21 cellular contexts compared by ENCODE assay signal in the genomic region with DNA sequence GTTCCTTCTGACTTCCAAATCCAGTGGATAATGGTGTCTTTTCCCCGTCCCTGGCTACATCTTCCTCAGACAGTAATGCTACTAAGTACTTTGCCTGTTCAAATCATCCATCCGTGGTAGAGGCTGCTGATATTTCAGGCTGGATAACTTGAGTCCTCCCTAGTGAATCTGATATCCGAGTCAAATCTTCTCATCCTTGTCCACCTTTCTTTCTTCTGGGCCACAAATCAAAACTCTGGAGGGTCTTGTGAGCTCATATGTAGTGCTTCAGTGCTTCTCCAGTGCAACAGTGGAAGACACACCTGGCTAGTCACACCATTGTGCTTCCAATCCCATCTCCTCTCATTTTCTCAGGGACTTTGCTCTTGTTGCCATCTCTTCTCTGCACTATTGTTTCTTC. TPM values are rescaled to one million over a fixed set of nuclear protein-coding genes. Genes with fewer than 3 reads are reported as not detected.
A peak's percentile ranks its signal among the peaks of the same experiment; 100 is the strongest.
DNase-seq lines count a peak whose midpoint lies in the region; ATAC-seq, FAIRE-seq and TF ChIP-seq lines count a peak whose summit lies in the region.
"Had no signal": no experiment of that assay in that cellular context is flagged by ENCODE, and none has a peak within 500 bp of the region (broad histone marks: within the 10 kb centered on the region; RNA-seq: fewer than 3 reads in every experiment).

No MANE protein-coding gene starts in this region.

- H3K27ac ChIP-seq in dorsolateral prefrontal cortex: peak overlapping the region in 42 of 59 donors; percentile 10 to 78 (median 52)
- peak overlapping the region; percentile 8 for H3K27ac ChIP-seq in substantia nigra (ENCODE audit: low read depth, low read length, poor library complexity, severe bottlenecking)
- no peak overlapping the region for H3K27ac ChIP-seq in foreskin keratinocyte
- H3K27ac ChIP-seq in Peyer's patch: no peak overlapping the region

- peak; percentile 55 for FAIRE-seq in bronchial epithelial cell (lab: Jason Lieb, UNC)
- FAIRE-seq: G401.6, GM12892, GM19239 had no signal

- intact Hi-C loops in dorsolateral prefrontal cortex (cut with DNase I): no loop called here
- intact Hi-C loops in mucosa of descending colon (cut with DNase I, micrococcal nuclease): no loop called here

- H3K9me3 ChIP-seq in mucosa of descending colon (no peaks in the 10 kb centered on the region), Peyer's patch (no peaks in the 10 kb centered on the region)

- TF ChIP-seq CTCF in bronchial epithelial cell (IDR thresholded peaks at IDR 0.05; ENCODE audit: insufficient read depth, low read length, severe bottlenecking) (no peak), dorsolateral prefrontal cortex (IDR thresholded peaks at IDR 0.05 in 54 of 56, conservative IDR thresholded peaks at IDR 0.05 in 2 of 56; ENCODE audit: low read depth in 1 of 56, partially characterized antibody in 56 of 56) (no peak), mucosa of descending colon (IDR thresholded peaks at IDR 0.05) (no peak), foreskin keratinocyte (conservative IDR thresholded peaks at IDR 0.05) (no peak), Peyer's patch (IDR thresholded peaks at IDR 0.05) (no peak), GM13976 (IDR thresholded peaks at IDR 0.05; ENCODE audit: borderline replicate concordance, control extremely low read depth, extremely low read depth, insufficient read depth, missing control alignments) (no peak)

- in situ Hi-C loops in GM13976 (cut with MboI; ENCODE audit: low sequenced_read_pairs, unreplicated experiment): no loop called here

- H3K27me3 ChIP-seq in bronchial epithelial cell (ENCODE audit: control insufficient read depth, insufficient read depth, low read length): no peaks in the 10 kb centered on the region
- no peaks in the 10 kb centered on the region for H3K27me3 ChIP-seq in dorsolateral prefrontal cortex
- peaks cover 27% of the 10 kb centered on the region for H3K27me3 ChIP-seq in foreskin keratinocyte
- H3K27me3 ChIP-seq in Peyer's patch: no peaks in the 10 kb centered on the region

- no peak for TF ChIP-seq POLR2A in Peyer's patch (IDR thresholded peaks at IDR 0.05)

- H3K36me3 ChIP-seq in bronchial epithelial cell (ENCODE audit: control insufficient read depth, insufficient read depth, low read length) (no peaks in the 10 kb centered on the region), mucosa of descending colon (ENCODE audit: low read depth) (no peaks in the 10 kb centered on the region), Peyer's patch (no peaks in the 10 kb centered on the region)

- ATAC-seq in mucosa of descending colon: no peak
- ATAC-seq in foreskin keratinocyte: no peak
- ATAC-seq: GM23338, HCT116 had no signal

- H3K4me3 ChIP-seq in bronchial epithelial cell (ENCODE audit: low read depth, low read length) (no peak overlapping the region), dorsolateral prefrontal cortex (no peak overlapping the region), mucosa of descending colon (no peak overlapping the region), Peyer's patch (no peak overlapping the region)
- H3K4me3 ChIP-seq: GM23338 had no signal

- DNase-seq in bronchial epithelial cell (ENCODE audit: low read depth) (no peak), dorsolateral prefrontal cortex (no peak), left kidney (ENCODE audit: low read depth, low spot score) (peak; percentile 95), substantia nigra (lab: John Stamatoyannopoulos, UW) (no peak), mucosa of descending colon (no peak), foreskin keratinocyte (no peak), Peyer's patch (no peak), GM13976 (ENCODE audit: low spot score) (no peak)
- DNase-seq: C1 segment of cervical spinal cord; Caco-2; CD4-positive, alpha-beta memory T cell; DMS153; DND-41; H9 had no signal

- no peaks in the 10 kb centered on the region for H3K4me1 ChIP-seq in mucosa of descending colon (ENCODE audit: low read depth)
- no peaks in the 10 kb centered on the region for H3K4me1 ChIP-seq in foreskin keratinocyte
- no peaks in the 10 kb centered on the region for H3K4me1 ChIP-seq in Peyer's patch

RNA-seq across cellular contexts. Expression of a gene that starts 11.3 kb away (rescaled TPM):
- total RNA-seq in bronchial epithelial cell (0.51 and 1.1 TPM in 2 replicates), dorsolateral prefrontal cortex (100 to 1,000 TPM in 36 of 120 experiments, 10 to 100 TPM in 84; 52.3 to 210 (median 91.0) TPM), mucosa of descending colon (1 to 10 TPM in 1 of 3 donors, not detected in 2; 1.2 TPM), foreskin keratinocyte (0.20 and 0.32 TPM in 2 replicates), Peyer's patch (not detected)
- 0.22 and 0.41 TPM in 2 replicates for polyA plus RNA-seq in foreskin keratinocyte
- total RNA-seq: A172; Caco-2; CD4-positive, alpha-beta memory T cell had no signal
- polyA plus RNA-seq: BJ had no signal

Comparison
In these comparisons a context has a peak if more than half of its experiments do, and no peak if none do; other contexts are left out.
1. H3K27ac ChIP-seq: peak in dorsolateral prefrontal cortex (42 of 59) and substantia nigra (single experiment); none in foreskin keratinocyte (single experiment) and Peyer's patch (0 of 4).
2. RNA of a gene that starts 11.3 kb away (total RNA-seq): 52.3 to 210 TPM in dorsolateral prefrontal cortex; 0.51 to 1.1 TPM in bronchial epithelial cell, 0.20 to 0.32 TPM in foreskin keratinocyte, 1.2 TPM in mucosa of descending colon and not detected in Peyer's patch; every median in the first group is over 10 times any median in the second.